Comparison of ENCODE assay signal across 1 cellular context in the genomic region with DNA sequence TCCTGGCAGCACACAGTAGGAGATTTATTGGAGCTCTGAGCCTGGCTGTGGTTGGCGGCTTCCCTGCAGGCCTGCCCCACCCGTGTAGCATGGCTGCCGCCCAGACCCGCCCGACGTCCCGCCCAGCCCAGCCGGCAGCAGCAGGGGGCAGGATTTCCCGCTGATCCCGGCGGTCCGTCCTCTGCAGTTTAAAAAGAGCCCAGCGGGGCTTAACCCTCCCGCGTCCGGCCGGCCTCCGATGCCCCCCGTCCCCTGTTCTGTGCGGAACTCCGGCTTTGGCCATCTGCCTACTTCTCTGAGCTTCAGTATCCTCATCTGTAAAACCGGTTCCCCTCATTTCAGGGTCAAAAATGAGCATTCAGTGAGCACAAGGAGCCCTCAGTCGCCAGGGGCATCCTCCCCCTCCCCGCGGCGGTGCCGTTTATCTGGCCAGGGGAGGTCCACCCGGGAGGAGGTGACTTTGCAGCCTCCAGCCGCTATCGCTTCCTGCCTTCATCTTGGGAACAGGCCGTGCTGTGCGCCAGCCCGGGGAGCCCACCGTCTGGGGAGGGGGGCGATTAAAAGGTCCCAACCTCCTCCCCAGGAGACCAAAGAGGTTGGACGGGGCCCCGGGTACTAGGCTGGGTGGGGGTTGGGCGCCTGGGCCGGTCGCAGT.
TF ChIP-seq lines count a peak whose summit lies in the region.

Gene GAS2L1 (plus strand): TSS at position 476 of the 655 bp plus-strand sequence. CDS start 1,456 bp downstream, outside the sequence.

TF ChIP-seq in K562, 482 proteins besides CTCF, POLR2A, EP300 and RAD21 (continued from another document and continues in another):
- TF ChIP-seq, protein P1, sequence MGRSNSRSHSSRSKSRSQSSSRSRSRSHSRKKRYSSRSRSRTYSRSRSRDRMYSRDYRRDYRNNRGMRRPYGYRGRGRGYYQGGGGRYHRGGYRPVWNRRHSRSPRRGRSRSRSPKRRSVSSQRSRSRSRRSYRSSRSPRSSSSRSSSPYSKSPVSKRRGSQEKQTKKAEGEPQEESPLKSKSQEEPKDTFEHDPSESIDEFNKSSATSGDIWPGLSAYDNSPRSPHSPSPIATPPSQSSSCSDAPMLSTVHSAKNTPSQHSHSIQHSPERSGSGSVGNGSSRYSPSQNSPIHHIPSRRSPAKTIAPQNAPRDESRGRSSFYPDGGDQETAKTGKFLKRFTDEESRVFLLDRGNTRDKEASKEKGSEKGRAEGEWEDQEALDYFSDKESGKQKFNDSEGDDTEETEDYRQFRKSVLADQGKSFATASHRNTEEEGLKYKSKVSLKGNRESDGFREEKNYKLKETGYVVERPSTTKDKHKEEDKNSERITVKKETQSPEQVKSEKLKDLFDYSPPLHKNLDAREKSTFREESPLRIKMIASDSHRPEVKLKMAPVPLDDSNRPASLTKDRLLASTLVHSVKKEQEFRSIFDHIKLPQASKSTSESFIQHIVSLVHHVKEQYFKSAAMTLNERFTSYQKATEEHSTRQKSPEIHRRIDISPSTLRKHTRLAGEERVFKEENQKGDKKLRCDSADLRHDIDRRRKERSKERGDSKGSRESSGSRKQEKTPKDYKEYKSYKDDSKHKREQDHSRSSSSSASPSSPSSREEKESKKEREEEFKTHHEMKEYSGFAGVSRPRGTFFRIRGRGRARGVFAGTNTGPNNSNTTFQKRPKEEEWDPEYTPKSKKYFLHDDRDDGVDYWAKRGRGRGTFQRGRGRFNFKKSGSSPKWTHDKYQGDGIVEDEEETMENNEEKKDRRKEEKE (IDR thresholded peaks at IDR 0.05; ENCODE audit: borderline replicate concordance in 1 of 2, control insufficient read depth in 1 of 2, low read depth in 2 of 2, low read length in 1 of 2), result no peak
- peak; percentile 27 for TF ChIP-seq HMGN3 (IDR thresholded peaks at IDR 0.05; ENCODE audit: borderline replicate concordance, extremely low read depth, insufficient read length, low read depth, low read length)
- no peak for TF ChIP-seq HES1 (IDR thresholded peaks at IDR 0.05; ENCODE audit: low read depth)
- no peak for TF ChIP-seq CCAR2 (IDR thresholded peaks at IDR 0.05; ENCODE audit: low read depth, low read length)
- peak; percentile 89 for TF ChIP-seq RBFOX2 (IDR thresholded peaks at IDR 0.05; ENCODE audit: low read depth, low read length)
- TF ChIP-seq ZNF347 (CRISPR knock-in tag; IDR thresholded peaks at IDR 0.05; ENCODE audit: low read depth), result no peak
- TF ChIP-seq ETV6 (IDR thresholded peaks at IDR 0.05; ENCODE audit: borderline replicate concordance in 1 of 2, low read depth in 2 of 2, low read length in 1 of 2), result no peak
- no peak for TF ChIP-seq ETV6 (CRISPR knock-in tag; IDR thresholded peaks at IDR 0.05; ENCODE audit: borderline replicate concordance)
- no peak for TF ChIP-seq ZNF12 (CRISPR knock-in tag; IDR thresholded peaks at IDR 0.05)
- TF ChIP-seq ZNF644 (tag; IDR thresholded peaks at IDR 0.05; ENCODE audit: low read depth), result no peak
- TF ChIP-seq SP1 (CRISPR knock-in tag; IDR thresholded peaks at IDR 0.05), result peak; percentile 37; the same call in 1 of the 2 replicates
- no peak for TF ChIP-seq CBX5 (IDR thresholded peaks at IDR 0.05; ENCODE audit: borderline replicate concordance, low read depth)
- peak; percentile 59; the same call in 1 of the 2 replicates for TF ChIP-seq DPF2 (IDR thresholded peaks at IDR 0.05)
- no peak for TF ChIP-seq ZSCAN29 (IDR thresholded peaks at IDR 0.05)
- TF ChIP-seq, protein P2, sequence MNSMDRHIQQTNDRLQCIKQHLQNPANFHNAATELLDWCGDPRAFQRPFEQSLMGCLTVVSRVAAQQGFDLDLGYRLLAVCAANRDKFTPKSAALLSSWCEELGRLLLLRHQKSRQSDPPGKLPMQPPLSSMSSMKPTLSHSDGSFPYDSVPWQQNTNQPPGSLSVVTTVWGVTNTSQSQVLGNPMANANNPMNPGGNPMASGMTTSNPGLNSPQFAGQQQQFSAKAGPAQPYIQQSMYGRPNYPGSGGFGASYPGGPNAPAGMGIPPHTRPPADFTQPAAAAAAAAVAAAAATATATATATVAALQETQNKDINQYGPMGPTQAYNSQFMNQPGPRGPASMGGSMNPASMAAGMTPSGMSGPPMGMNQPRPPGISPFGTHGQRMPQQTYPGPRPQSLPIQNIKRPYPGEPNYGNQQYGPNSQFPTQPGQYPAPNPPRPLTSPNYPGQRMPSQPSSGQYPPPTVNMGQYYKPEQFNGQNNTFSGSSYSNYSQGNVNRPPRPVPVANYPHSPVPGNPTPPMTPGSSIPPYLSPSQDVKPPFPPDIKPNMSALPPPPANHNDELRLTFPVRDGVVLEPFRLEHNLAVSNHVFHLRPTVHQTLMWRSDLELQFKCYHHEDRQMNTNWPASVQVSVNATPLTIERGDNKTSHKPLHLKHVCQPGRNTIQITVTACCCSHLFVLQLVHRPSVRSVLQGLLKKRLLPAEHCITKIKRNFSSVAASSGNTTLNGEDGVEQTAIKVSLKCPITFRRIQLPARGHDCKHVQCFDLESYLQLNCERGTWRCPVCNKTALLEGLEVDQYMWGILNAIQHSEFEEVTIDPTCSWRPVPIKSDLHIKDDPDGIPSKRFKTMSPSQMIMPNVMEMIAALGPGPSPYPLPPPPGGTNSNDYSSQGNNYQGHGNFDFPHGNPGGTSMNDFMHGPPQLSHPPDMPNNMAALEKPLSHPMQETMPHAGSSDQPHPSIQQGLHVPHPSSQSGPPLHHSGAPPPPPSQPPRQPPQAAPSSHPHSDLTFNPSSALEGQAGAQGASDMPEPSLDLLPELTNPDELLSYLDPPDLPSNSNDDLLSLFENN (IDR thresholded peaks at IDR 0.05; ENCODE audit: low read depth in 2 of 2, low read length in 2 of 2), result no peak
- TF ChIP-seq SMAD4 (CRISPR knock-in tag; conservative IDR thresholded peaks at IDR 0.05), result peak; percentile 43
- TF ChIP-seq MYBL2 (IDR thresholded peaks at IDR 0.05; ENCODE audit: low read depth), result peak; percentile 78
- TF ChIP-seq MYBL2 (CRISPR knock-in tag; IDR thresholded peaks at IDR 0.05; ENCODE audit: borderline replicate concordance), result no peak
- peak; percentile 65 for TF ChIP-seq CTBP1 (IDR thresholded peaks at IDR 0.05; ENCODE audit: borderline replicate concordance)
- TF ChIP-seq, protein P3, sequence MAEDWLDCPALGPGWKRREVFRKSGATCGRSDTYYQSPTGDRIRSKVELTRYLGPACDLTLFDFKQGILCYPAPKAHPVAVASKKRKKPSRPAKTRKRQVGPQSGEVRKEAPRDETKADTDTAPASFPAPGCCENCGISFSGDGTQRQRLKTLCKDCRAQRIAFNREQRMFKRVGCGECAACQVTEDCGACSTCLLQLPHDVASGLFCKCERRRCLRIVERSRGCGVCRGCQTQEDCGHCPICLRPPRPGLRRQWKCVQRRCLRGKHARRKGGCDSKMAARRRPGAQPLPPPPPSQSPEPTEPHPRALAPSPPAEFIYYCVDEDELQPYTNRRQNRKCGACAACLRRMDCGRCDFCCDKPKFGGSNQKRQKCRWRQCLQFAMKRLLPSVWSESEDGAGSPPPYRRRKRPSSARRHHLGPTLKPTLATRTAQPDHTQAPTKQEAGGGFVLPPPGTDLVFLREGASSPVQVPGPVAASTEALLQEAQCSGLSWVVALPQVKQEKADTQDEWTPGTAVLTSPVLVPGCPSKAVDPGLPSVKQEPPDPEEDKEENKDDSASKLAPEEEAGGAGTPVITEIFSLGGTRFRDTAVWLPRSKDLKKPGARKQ (CRISPR knock-in tag; IDR thresholded peaks at IDR 0.05), result no peak
- peak; percentile 61 for TF ChIP-seq ELF1 (tag; IDR thresholded peaks at IDR 0.05)
- TF ChIP-seq RBM22 (IDR thresholded peaks at IDR 0.05; ENCODE audit: low read depth, low read length, poor library complexity, severe bottlenecking), result no peak
- no peak for TF ChIP-seq ZNF121 (CRISPR knock-in tag; conservative IDR thresholded peaks at IDR 0.05)
- peak; percentile 81; the same call in 1 of the 2 replicates for TF ChIP-seq RB1 (IDR thresholded peaks at IDR 0.05; ENCODE audit: low read depth)
- no peak for TF ChIP-seq KLF10 (CRISPR knock-in tag; IDR thresholded peaks at IDR 0.05)
- no peak for TF ChIP-seq PML (IDR thresholded peaks at IDR 0.05; ENCODE audit: low read length)
- peak; percentile 11; the same call in 1 of the 2 replicates for TF ChIP-seq CREM (IDR thresholded peaks at IDR 0.05; ENCODE audit: low read depth)
- TF ChIP-seq SRSF1 (IDR thresholded peaks at IDR 0.05; ENCODE audit: low read depth, low read length), result no peak
- no peak for TF ChIP-seq NR3C1 (CRISPR knock-in tag; IDR thresholded peaks at IDR 0.05)
- TF ChIP-seq PTRF (tag; IDR thresholded peaks at IDR 0.05), result no peak
- no peak for TF ChIP-seq E4F1 (CRISPR knock-in tag; IDR thresholded peaks at IDR 0.05; ENCODE audit: borderline replicate concordance)
- no peak for TF ChIP-seq PREB (CRISPR knock-in tag; IDR thresholded peaks at IDR 0.05)
- no peak for TF ChIP-seq NFE2L1 (tag; IDR thresholded peaks at IDR 0.05; ENCODE audit: borderline replicate concordance, low read depth)
- peak in 1 of 2 experiments; percentile 87; a peak in 3 of 4 replicates for TF ChIP-seq MAZ (CRISPR knock-in tag; conservative IDR thresholded peaks at IDR 0.05 in 1 of 2, IDR thresholded peaks at IDR 0.05 in 1 of 2)
- TF ChIP-seq CSDE1 (IDR thresholded peaks at IDR 0.05), result no peak
- no peak for TF ChIP-seq SIX5 (IDR thresholded peaks at IDR 0.05; ENCODE audit: borderline replicate concordance in 1 of 2, insufficient read depth in 1 of 2, low read depth in 1 of 2, low read length in 2 of 2)
- TF ChIP-seq C11orf30 (IDR thresholded peaks at IDR 0.05; ENCODE audit: low read depth), result no peak
- no peak for TF ChIP-seq EHMT2 (IDR thresholded peaks at IDR 0.05)
- TF ChIP-seq HCFC1 (IDR thresholded peaks at IDR 0.05; ENCODE audit: low read depth, low read length), result no peak; the same call in 1 of the 2 replicates
- TF ChIP-seq E2F8 (IDR thresholded peaks at IDR 0.05; ENCODE audit: low read depth, partially characterized antibody), result no peak
- TF ChIP-seq KLF6 (CRISPR knock-in tag; IDR thresholded peaks at IDR 0.05; ENCODE audit: borderline replicate concordance), result no peak
